Comparison of ENCODE assay signal across 8 cellular contexts in genomic region chr4:15226203-15226602, GRCh38.
"Had no signal": no experiment of that assay in that cellular context is flagged by ENCODE, and none has a peak within 500 bp of the region (broad histone marks: within the 10 kb centered on the region; RNA-seq: fewer than 3 reads in every experiment).

No MANE protein-coding gene starts in this region.

- H3K4me3 Mint-ChIP-seq: HFFc6, IgD-negative memory B cell had no signal

- H3K4me1 Mint-ChIP-seq: IgD-negative memory B cell had no signal

- H3K27me3 Mint-ChIP-seq: IgD-negative memory B cell had no signal

- H3K9me3 Mint-ChIP-seq: HFFc6, IgD-negative memory B cell had no signal

- H3K36me3 Mint-ChIP-seq: IgD-negative memory B cell had no signal

- ATAC-seq: HCT116, HepG2 had no signal

- DNase-seq: GM23248, GOT3, H7, HFFc6, KBM-7 had no signal

- H3K27ac Mint-ChIP-seq: HFFc6, IgD-negative memory B cell had no signal
